ENCODE assay signal across 13 cellular contexts in genomic region chr1:64536217-64536835, GRCh38.
DNase-seq lines count a peak whose midpoint lies in the region; ATAC-seq and TF ChIP-seq lines count a peak whose summit lies in the region.
"Had no signal": no experiment of that assay in that cellular context is flagged by ENCODE, and none has a peak within 500 bp of the region (broad histone marks: within the 10 kb centered on the region; RNA-seq: fewer than 3 reads in every experiment).

No MANE protein-coding gene starts in this region.

- intact Hi-C loops in PC-9 (cut with micrococcal nuclease; ENCODE audit: unreplicated experiment) = no loop called here

- peaks cover 3% of the 10 kb centered on the region for H3K36me3 Mint-ChIP-seq in progenitor cell of endocrine pancreas (ENCODE audit: insufficient read depth)
- H3K36me3 Mint-ChIP-seq: mesothelial cell of epicardium had no signal

- no peaks in the 10 kb centered on the region for H3K27me3 ChIP-seq in PC-9 (ENCODE audit: insufficient read depth, low read depth)

- no peak overlapping the region for H3K4me3 ChIP-seq in PC-9

- CTCF ChIA-PET in PC-9 (lab: Charles Lee) = no interaction called here

- POLR2A ChIA-PET in PC-9 (lab: Charles Lee; ENCODE audit: unreplicated experiment) = no interaction called here

- no peak for TF ChIP-seq CTCF in progenitor cell of endocrine pancreas (IDR thresholded peaks at IDR 0.05; ENCODE audit: unreplicated experiment)
- TF ChIP-seq CTCF in PC-9 (conservative IDR thresholded peaks at IDR 0.05) = no peak

- no peak for ATAC-seq in GM18870 (IDR thresholded peaks at IDR 0.05; ENCODE audit: unreplicated experiment)

- H3K4me1 ChIP-seq in PC-9 (replicated peaks; ENCODE audit: insufficient read depth) = no peaks in the 10 kb centered on the region

- no peaks in the 10 kb centered on the region for H4K20me1 ChIP-seq in PC-9 (ENCODE audit: insufficient read depth)

- BruUV-seq in PC-9 (replicated peaks; lab: Mats Ljungman, UMichigan) = no TSS peak

- H3K36me3 ChIP-seq in PC-9 (ENCODE audit: low read depth) = no peaks in the 10 kb centered on the region

- H3K4me2 ChIP-seq in PC-9 = no peak overlapping the region

- peaks cover 3% of the 10 kb centered on the region for H3K9me3 Mint-ChIP-seq in progenitor cell of endocrine pancreas (ENCODE audit: low read depth)
- H3K9me3 Mint-ChIP-seq: mesothelial cell of epicardium had no signal

- no peaks in the 10 kb centered on the region for H3K27me3 Mint-ChIP-seq in progenitor cell of endocrine pancreas

- H3K9me3 ChIP-seq in PC-9 (ENCODE audit: insufficient read depth, low read depth) = no peaks in the 10 kb centered on the region

- no peaks in the 10 kb centered on the region for H3F3A ChIP-seq in PC-9 (ENCODE audit: insufficient read depth, low read depth)

- no peak overlapping the region for H3K4me3 Mint-ChIP-seq in progenitor cell of endocrine pancreas (ENCODE audit: low read depth)
- H3K4me3 Mint-ChIP-seq: mesothelial cell of epicardium had no signal

- no peaks in the 10 kb centered on the region for H3K9me2 ChIP-seq in PC-9 (ENCODE audit: insufficient read depth)

- H3K27ac Mint-ChIP-seq in progenitor cell of endocrine pancreas = peak overlapping the region; percentile 28
- H3K27ac Mint-ChIP-seq: mesothelial cell of epicardium had no signal

- peaks cover 48% of the 10 kb centered on the region for H3K4me1 Mint-ChIP-seq in progenitor cell of endocrine pancreas (ENCODE audit: low read depth)

- H3K27ac ChIP-seq in PC-9 = no peak overlapping the region

- DNase-seq in COR-L47 (lab: John Stamatoyannopoulos, UW) (peak; percentile 73), NCI-H2029 treated with DMSO at 0.1 percent for 48 hours (lab: John Stamatoyannopoulos, UW) (peak; percentile 98), dermis microvascular lymphatic vessel endothelial cell (ENCODE audit: low read depth in 2 of 2) (peak; percentile 72 to 79), progenitor cell of endocrine pancreas (ENCODE audit: low spot score, unreplicated experiment) (no peak), GF-D8 (lab: John Stamatoyannopoulos, UW) (no peak), globus pallidus (ENCODE audit: low spot score) (no peak), PC-9 (no peak)
- DNase-seq: head of caudate nucleus, NCI-H1436 treated with DMSO at 0.1 percent for 48 hours, retina, trophoblast cell had no signal

- H3K79me2 ChIP-seq in PC-9 (ENCODE audit: low read depth) = no peaks in the 10 kb centered on the region

- H2AFZ ChIP-seq in PC-9 = no peak overlapping the region

Comparison
In these comparisons a context has a peak if more than half of its experiments do, and no peak if none do; other contexts are left out.
1. DNase-seq: peak in COR-L47 (single experiment), NCI-H2029 treated with DMSO at 0.1 percent for 48 hours (single experiment) and dermis microvascular lymphatic vessel endothelial cell (2 of 2); none in progenitor cell of endocrine pancreas (single experiment), GF-D8 (single experiment), globus pallidus (single experiment) and PC-9 (0 of 2).